ENCODE assay signal across 8 cellular contexts in the genomic region with DNA sequence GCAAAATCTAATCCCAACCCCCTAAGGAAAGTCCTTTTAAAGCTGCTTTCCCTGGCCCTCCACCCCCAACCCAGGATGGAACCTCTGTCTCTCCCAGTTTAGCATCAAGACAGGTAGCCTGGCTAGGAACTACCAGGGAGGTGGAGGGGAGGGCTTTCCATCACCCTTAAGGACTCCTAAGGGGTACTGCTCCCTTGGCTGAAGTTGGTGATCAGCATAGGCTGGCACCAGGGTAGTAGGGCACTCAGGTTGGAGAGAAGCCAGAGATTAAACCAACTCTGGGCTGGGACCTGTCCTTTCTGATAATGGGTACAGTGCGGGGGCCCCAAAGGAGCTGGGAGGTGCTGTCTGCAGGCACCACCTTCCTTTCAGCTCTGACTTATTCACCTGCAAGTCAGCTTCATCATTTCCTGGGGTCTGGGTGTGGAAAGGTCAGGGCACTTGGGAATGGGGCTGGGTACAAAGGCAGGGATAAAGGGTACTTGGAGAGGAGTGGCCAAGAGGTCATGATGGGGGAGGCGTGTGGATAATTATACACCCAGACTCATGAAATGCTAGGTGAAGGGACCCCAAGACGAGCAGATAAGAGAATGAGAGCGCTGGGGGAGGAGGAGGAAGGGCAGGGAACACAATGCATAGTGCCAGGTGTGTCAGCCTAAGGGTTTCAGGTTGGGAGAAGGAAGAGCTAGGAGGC. TPM values are rescaled to one million over a fixed set of nuclear protein-coding genes. Genes with fewer than 3 reads are reported as not detected.
A peak's percentile ranks its signal among the peaks of the same experiment; 100 is the strongest.
DNase-seq lines count a peak whose midpoint lies in the region; ATAC-seq and TF ChIP-seq lines count a peak whose summit lies in the region.

No MANE protein-coding gene starts in this region.

- ATAC-seq in Panc1 (no peak), GM21526 (IDR thresholded peaks at IDR 0.05; ENCODE audit: low FRiP score, unreplicated experiment) (no peak), HG02884 (IDR thresholded peaks at IDR 0.05; ENCODE audit: unreplicated experiment) (no peak), HG03039 (IDR thresholded peaks at IDR 0.05; ENCODE audit: unreplicated experiment) (no peak), HG02678 (IDR thresholded peaks at IDR 0.05; ENCODE audit: unreplicated experiment) (no peak)
- ATAC-seq in natural killer cell treated with Interleukin-12 subunit alpha and Interleukin-12 subunit beta and Interleukin-15 and Interleukin-18, amount 100 ng/mL, for 72 hours = no peak

- H3K27me3 ChIP-seq in GM23248 (replicated peaks; ENCODE audit: insufficient read depth) = no peaks in the 10 kb centered on the region
- no peaks in the 10 kb centered on the region for H3K27me3 ChIP-seq in Panc1 (ENCODE audit: control insufficient read depth, insufficient read depth, low read length)
- no peaks in the 10 kb centered on the region for H3K27me3 ChIP-seq in duodenal mucosa (ENCODE audit: control insufficient read depth in 1 of 2, insufficient read depth in 2 of 2, low read length in 2 of 2)

- H3K36me3 Mint-ChIP-seq in natural killer cell treated with Interleukin-12 subunit alpha and Interleukin-12 subunit beta and Interleukin-15 and Interleukin-18, amount 100 ng/mL, for 72 hours = peaks cover 12% of the 10 kb centered on the region

- H3K4me2 ChIP-seq in GM23248 (ENCODE audit: unreplicated experiment) = peak overlapping the region; percentile 97

- H3K9ac ChIP-seq in GM23248 (peak overlapping the region; percentile 97), duodenal mucosa (ENCODE audit: low read depth in 1 of 2, low read length in 2 of 2) (peak overlapping the region; percentile 83 to 91)

- peak overlapping the region; percentile 92 for H3K4me3 Mint-ChIP-seq in natural killer cell treated with Interleukin-12 subunit alpha and Interleukin-12 subunit beta and Interleukin-15 and Interleukin-18, amount 100 ng/mL, for 72 hours

- DNase-seq in GM23248 (no peak), Panc1 (ENCODE audit: low read depth, low spot score) (no peak)
- no peak for DNase-seq in natural killer cell treated with Interleukin-12 subunit alpha and Interleukin-12 subunit beta and Interleukin-15 and Interleukin-18, amount 100 ng/mL, for 72 hours (ENCODE audit: low spot score)

- CTCF ChIA-PET in Panc1 (lab: Charles Lee) = interaction anchor here (0.6 to 1.5 kb wide), 5 partner anchors 11 to 86 kb away, joined by 3 to 10 read pairs (median 4); no protein-coding TSS in a partner anchor

- TF ChIP-seq CTCF in Panc1 (IDR thresholded peaks at IDR 0.05) = no peak

- peaks cover 76 to 81% of the 10 kb centered on the region in 2 donors for H3K4me1 Mint-ChIP-seq in natural killer cell treated with Interleukin-12 subunit alpha and Interleukin-12 subunit beta and Interleukin-15 and Interleukin-18, amount 100 ng/mL, for 72 hours (ENCODE audit: low read depth in 2 of 2)

- H3K9me3 Mint-ChIP-seq in natural killer cell treated with Interleukin-12 subunit alpha and Interleukin-12 subunit beta and Interleukin-15 and Interleukin-18, amount 100 ng/mL, for 72 hours = no peaks in the 10 kb centered on the region

- POLR2A ChIA-PET in Panc1 (lab: Charles Lee) = interaction anchor here (0.6 to 0.7 kb wide), 5 partner anchors 19 to 242 kb away, joined by 3 to 13 read pairs (median 5); no protein-coding TSS in a partner anchor

- no peaks in the 10 kb centered on the region for H3K27me3 Mint-ChIP-seq in natural killer cell treated with Interleukin-12 subunit alpha and Interleukin-12 subunit beta and Interleukin-15 and Interleukin-18, amount 100 ng/mL, for 72 hours

- intact Hi-C loops in Panc1 (cut with micrococcal nuclease; ENCODE audit: unreplicated experiment) = no loop called here

- peaks cover 12% of the 10 kb centered on the region; the same call in 1 of the 2 replicates for H4K20me1 ChIP-seq in GM23248 (ENCODE audit: insufficient read depth)

- H3K27ac ChIP-seq in GM23248 (peak overlapping the region; percentile 96), Panc1 (ENCODE audit: low read length) (peak overlapping the region; percentile 99), duodenal mucosa (ENCODE audit: low read depth, low read length) (peak overlapping the region; percentile 26)

- H3K9me2 ChIP-seq in GM23248 (ENCODE audit: insufficient read depth) = no peaks in the 10 kb centered on the region

- H3K27ac Mint-ChIP-seq in natural killer cell treated with Interleukin-12 subunit alpha and Interleukin-12 subunit beta and Interleukin-15 and Interleukin-18, amount 100 ng/mL, for 72 hours = peak overlapping the region; percentile 87 to 92

- BruUV-seq in Panc1 (replicated peaks; lab: Mats Ljungman, UMichigan) = no TSS peak

- peaks cover 100% of the 10 kb centered on the region for H3K79me2 ChIP-seq in GM23248 (ENCODE audit: insufficient read depth)

- H3K36me3 ChIP-seq in GM23248 (ENCODE audit: low read depth) = peaks cover 10% of the 10 kb centered on the region; the same call in 1 of the 2 replicates
- H3K36me3 ChIP-seq in Panc1 (ENCODE audit: control insufficient read depth, insufficient read depth, low read length) = peaks cover 2% of the 10 kb centered on the region; the same call in 1 of the 2 replicates
- H3K36me3 ChIP-seq in duodenal mucosa (ENCODE audit: control insufficient read depth in 1 of 2, insufficient read depth in 2 of 2, low read length in 2 of 2) = peaks cover 0 to under 1% of the 10 kb centered on the region in 2 donors

- H2AFZ ChIP-seq in GM23248 = no peak overlapping the region

- peaks cover 59% of the 10 kb centered on the region for H3F3A ChIP-seq in GM23248 (ENCODE audit: insufficient read depth)

- H3K9me3 ChIP-seq in GM23248 (ENCODE audit: low read depth) (no peaks in the 10 kb centered on the region), Panc1 (ENCODE audit: control insufficient read depth, insufficient read depth, low read depth, low read length) (no peaks in the 10 kb centered on the region), duodenal mucosa (ENCODE audit: control insufficient read depth in 1 of 2, low read length in 2 of 2) (no peaks in the 10 kb centered on the region)

- in situ Hi-C loops in GM23248 (cut with MboI) = no loop called here
- in situ Hi-C loops in Panc1 (cut with HindIII; ENCODE audit: low pct_unique_long_range_greater_than_20kb, low sequenced_read_pairs) = no loop called here

- H3K4me1 ChIP-seq in GM23248 (ENCODE audit: insufficient read depth) (peaks cover 43% of the 10 kb centered on the region), Panc1 (ENCODE audit: control insufficient read depth, insufficient read depth, low read length) (peaks cover 60% of the 10 kb centered on the region), duodenal mucosa (ENCODE audit: control insufficient read depth in 1 of 2, insufficient read depth in 2 of 2, low read length in 2 of 2) (peaks cover 74 to 80% of the 10 kb centered on the region in 2 donors)

- H3K4me3 ChIP-seq in GM23248 (peak overlapping the region; percentile 94), Panc1 (ENCODE audit: low read depth in 2 of 2, low read length in 2 of 2) (peak overlapping the region; percentile 82 to 89), duodenal mucosa (ENCODE audit: low read depth in 1 of 2, low read length in 2 of 2) (peak overlapping the region; percentile 89 to 90)

- WGBS in GM23248 (ENCODE audit: low coverage in 1 of 2, low lambda C conversion rate in 2 of 2, missing lambda C conversion rate in 2 of 2), 2 experiments = 8 to 9% methylated on average over 4 of the region's 4 CpGs

RNA-seq across cellular contexts. Expression of gene ARHGEF2, which starts 1.3 kb away (rescaled TPM):
- 136 and 139 TPM in 2 replicates for total RNA-seq in GM23248 (2014; rRNA removed; shearing (Covaris generic))
- polyA plus RNA-seq in GM23248 (2016; fragmentation: Nextera tagmentation; extraction: Ambion mirVana) = 76.7 and 77.7 TPM in 2 replicates
- 87.0 TPM for total RNA-seq in Panc1 (2021; ENCODE audit: unreplicated experiment)
- 90.6 TPM for polyA plus RNA-seq in Panc1 (2012; ENCODE audit: insufficient read length)
- total RNA-seq in natural killer cell treated with Interleukin-12 subunit alpha and Interleukin-12 subunit beta and Interleukin-15 and Interleukin-18, amount 100 ng/mL, for 72 hours = 100 to 1,000 TPM; 205 to 234 TPM

RNA-seq across cellular contexts. Expression of gene RXFP4, which starts 35.6 kb away (rescaled TPM):
- not detected in 2 replicates for total RNA-seq in GM23248 (2014; rRNA removed; shearing (Covaris generic))
- polyA plus RNA-seq in GM23248 (2016; fragmentation: Nextera tagmentation; extraction: Ambion mirVana) = 0.20 and 0.39 TPM in 2 replicates
- 8.0 TPM for total RNA-seq in Panc1 (2021; ENCODE audit: unreplicated experiment)
- polyA plus RNA-seq in Panc1 (2012; ENCODE audit: insufficient read length) = 12.6 TPM
- not detected for total RNA-seq in natural killer cell treated with Interleukin-12 subunit alpha and Interleukin-12 subunit beta and Interleukin-15 and Interleukin-18, amount 100 ng/mL, for 72 hours

RNA-seq across cellular contexts. Expression of gene KHDC4, which starts 42.8 kb away (rescaled TPM):
- total RNA-seq in GM23248 (2014; rRNA removed; shearing (Covaris generic)) = 24.2 TPM in 2 replicates
- polyA plus RNA-seq in GM23248 (2016; fragmentation: Nextera tagmentation; extraction: Ambion mirVana) = 25.3 and 27.8 TPM in 2 replicates
- total RNA-seq in Panc1 (2021; ENCODE audit: unreplicated experiment) = 80.4 TPM
- polyA plus RNA-seq in Panc1 (2012; ENCODE audit: insufficient read length) = 33.3 TPM
- total RNA-seq in natural killer cell treated with Interleukin-12 subunit alpha and Interleukin-12 subunit beta and Interleukin-15 and Interleukin-18, amount 100 ng/mL, for 72 hours = 10 to 100 TPM; 47.6 to 96.0 TPM

RNA-seq across cellular contexts. Expression of gene SSR2, which starts 43.7 kb away (rescaled TPM):
- 433 and 695 TPM in 2 replicates for total RNA-seq in GM23248 (2014; rRNA removed; shearing (Covaris generic))
- 318 and 327 TPM in 2 replicates for polyA plus RNA-seq in GM23248 (2016; fragmentation: Nextera tagmentation; extraction: Ambion mirVana)
- 252 TPM for total RNA-seq in Panc1 (2021; ENCODE audit: unreplicated experiment)
- 250 TPM for polyA plus RNA-seq in Panc1 (2012; ENCODE audit: insufficient read length)
- 100 to 1,000 TPM; 240 to 299 TPM for total RNA-seq in natural killer cell treated with Interleukin-12 subunit alpha and Interleukin-12 subunit beta and Interleukin-15 and Interleukin-18, amount 100 ng/mL, for 72 hours

Comparison
In these comparisons a context has a peak if more than half of its experiments do, and no peak if none do; other contexts are left out.
1. H3K27ac ChIP-seq: peak in every context shown above with its lines; median percentile 99 in Panc1; 96 in GM23248; 26 in duodenal mucosa.